18 cellular contexts compared by ENCODE assay signal in genomic region chr2:170002096-170002495, GRCh38.
A peak's percentile ranks its signal among the peaks of the same experiment; 100 is the strongest.
DNase-seq lines count a peak whose midpoint lies in the region; ATAC-seq, FAIRE-seq and TF ChIP-seq lines count a peak whose summit lies in the region.
"Had no signal": no experiment of that assay in that cellular context is flagged by ENCODE, and none has a peak within 500 bp of the region (broad histone marks: within the 10 kb centered on the region; RNA-seq: fewer than 3 reads in every experiment).

No MANE protein-coding gene starts in this region.

- H3F3A ChIP-seq in GM23338 (replicated peaks; ENCODE audit: low read depth) = no peaks in the 10 kb centered on the region

- H3K9me3 ChIP-seq in T-helper 17 cell (ENCODE audit: control insufficient read depth, low read length, poor library complexity, severe bottlenecking) (no peaks in the 10 kb centered on the region), small intestine (ENCODE audit: control insufficient read depth, low read depth) (no peaks in the 10 kb centered on the region), heart right ventricle (peaks cover 0 to 10% (median 5%) of the 10 kb centered on the region in 11 donors)
- H3K9me3 ChIP-seq: A549 had no signal

- H3K27me3 ChIP-seq in GM23338 (ENCODE audit: insufficient read depth) = no peaks in the 10 kb centered on the region
- no peaks in the 10 kb centered on the region for H3K27me3 ChIP-seq in small intestine (ENCODE audit: control insufficient read depth in 2 of 2, insufficient read depth in 2 of 2, low read length in 2 of 2)
- H3K27me3 ChIP-seq in heart right ventricle = no peaks in the 10 kb centered on the region

- 0 out of 2 replicates have a peak, but pooled peaks cover 11% of the 10 kb centered on the region for H3K36me3 ChIP-seq in GM23338 (ENCODE audit: insufficient read depth)
- H3K36me3 ChIP-seq in small intestine (ENCODE audit: control insufficient read depth in 2 of 2, insufficient read depth in 2 of 2, low read length in 2 of 2) = peaks cover 5 to 7% of the 10 kb centered on the region in 2 donors
- H3K36me3 ChIP-seq in heart right ventricle = peaks cover 0 to 82% (median 22%) of the 10 kb centered on the region in 9 donors

- H3K27ac Mint-ChIP-seq in GM23338 (no peak overlapping the region), T-helper 17 cell (peak overlapping the region; percentile 16)
- H3K27ac Mint-ChIP-seq: HFFc6, IgD-negative memory B cell had no signal

- no peaks in the 10 kb centered on the region for H3K9me2 ChIP-seq in GM23338 (ENCODE audit: insufficient read depth)

- H4K20me1 ChIP-seq in GM23338 (replicated peaks; ENCODE audit: insufficient read depth) = no peaks in the 10 kb centered on the region

- no peak overlapping the region for H3K4me3 Mint-ChIP-seq in GM23338
- H3K4me3 Mint-ChIP-seq in T-helper 17 cell = no peak overlapping the region
- H3K4me3 Mint-ChIP-seq: HFFc6, IgD-negative memory B cell had no signal

- peaks cover 9% of the 10 kb centered on the region for H3K4me1 Mint-ChIP-seq in GM23338
- H3K4me1 Mint-ChIP-seq in T-helper 17 cell = peaks cover 28% of the 10 kb centered on the region
- H3K4me1 Mint-ChIP-seq: IgD-negative memory B cell had no signal

- H3K4me1 ChIP-seq in GM23338 (ENCODE audit: insufficient read depth) (0 out of 2 replicates have a peak, but pooled peaks cover 7% of the 10 kb centered on the region), small intestine (ENCODE audit: control insufficient read depth in 2 of 2, insufficient read depth in 1 of 2, low read depth in 1 of 2, low read length in 1 of 2) (peaks cover 0 to 2% of the 10 kb centered on the region in 2 donors), heart right ventricle (peaks cover 0 to 9% (median 0%) of the 10 kb centered on the region in 9 donors)
- H3K4me1 ChIP-seq: A549 had no signal

- H2AFZ ChIP-seq in GM23338 = no peak overlapping the region

- 13 to 69% (median 48%) methylated on average over 1 of the region's 1 CpG for WGBS in small intestine, 3 donors
- WGBS in heart right ventricle, 2 donors = 67 to 89% methylated on average over 1 of the region's 1 CpG

- ATAC-seq in GM23338 = no peak
- no peak for ATAC-seq in T-helper 17 cell
- no peak for ATAC-seq in HG02852 (IDR thresholded peaks at IDR 0.05; ENCODE audit: unreplicated experiment)
- no peak for ATAC-seq in heart right ventricle
- ATAC-seq in left lobe of liver = no peak
- ATAC-seq: A549, GM12878 had no signal

- TF ChIP-seq CTCF in GM23338 (conservative IDR thresholded peaks at IDR 0.05; ENCODE audit: low read depth in 2 of 2) = no peak
- no peak for TF ChIP-seq CTCF in heart right ventricle (IDR thresholded peaks at IDR 0.05)

- no peak overlapping the region; the same call in 1 of the 2 replicates for H3K27ac ChIP-seq in GM23338 (ENCODE audit: low read depth)
- H3K27ac ChIP-seq in small intestine (ENCODE audit: low read depth in 1 of 2, low read length in 1 of 2) = no peak overlapping the region
- H3K27ac ChIP-seq in heart right ventricle = no peak overlapping the region
- H3K27ac ChIP-seq: A549, HL-60 had no signal

- no peaks in the 10 kb centered on the region for H3K79me2 ChIP-seq in GM23338 (replicated peaks; ENCODE audit: insufficient read depth)

- FAIRE-seq in small intestine (lab: Jason Lieb, UNC) = no peak
- FAIRE-seq: A549, GM12878, GM19239, H1 had no signal

- H3K4me2 ChIP-seq in GM23338 = no peak overlapping the region
- H3K4me2 ChIP-seq: A549 had no signal

- H3K9me3 Mint-ChIP-seq in GM23338 = peaks cover 13% of the 10 kb centered on the region
- H3K9me3 Mint-ChIP-seq: HFFc6 had no signal

- H3K27me3 Mint-ChIP-seq in GM23338 (ENCODE audit: insufficient read depth, low read depth, poor library complexity) (no peaks in the 10 kb centered on the region), T-helper 17 cell (no peaks in the 10 kb centered on the region)
- H3K27me3 Mint-ChIP-seq: IgD-negative memory B cell had no signal

- H3K4me3 ChIP-seq in GM23338 = no peak overlapping the region
- H3K4me3 ChIP-seq in small intestine (ENCODE audit: low read depth in 1 of 2, low read length in 2 of 2) = no peak overlapping the region
- H3K4me3 ChIP-seq in heart right ventricle = no peak overlapping the region
- H3K4me3 ChIP-seq: A549, GM12878 had no signal

- intact Hi-C loops in heart right ventricle (cut with DNase I) = no loop called here

- H3K36me3 Mint-ChIP-seq in GM23338 (ENCODE audit: low read depth) (peaks cover 40% of the 10 kb centered on the region), T-helper 17 cell (ENCODE audit: low read depth) (peaks cover 38% of the 10 kb centered on the region)

- DNase-seq in GM23338 (ENCODE audit: low spot score) (peak; percentile 16), T-helper 17 cell (no peak), kidney tubule cell (ENCODE audit: low spot score) (peak; percentile 13), small intestine (peak; percentile 64), C1 segment of cervical spinal cord (lab: John Stamatoyannopoulos, UW) (no peak), heart right ventricle (no peak), left lobe of liver (ENCODE audit: low spot score) (no peak)
- DNase-seq: DMS 273 treated with DMSO at 0.1 percent for 48 hours, HCEC 1CT, HFFc6, KG1 had no signal

TF ChIP-seq in GM23338, 12 proteins besides CTCF, POLR2A, EP300 and RAD21:
- no peak for TF ChIP-seq EZH2phosphoT487 (IDR thresholded peaks at IDR 0.05; ENCODE audit: unreplicated experiment)

Comparison
In these comparisons a context has a peak if more than half of its experiments do, and no peak if none do; other contexts are left out.
1. DNase-seq: peak in GM23338 (single experiment), kidney tubule cell (single experiment) and small intestine (single experiment); none in T-helper 17 cell (0 of 3), C1 segment of cervical spinal cord (0 of 14), heart right ventricle (0 of 2) and left lobe of liver (single experiment).